1 cellular context compared by ENCODE assay signal in genomic region chr10:35569111-35569707, GRCh38.
A peak's percentile ranks its signal among the peaks of the same experiment; 100 is the strongest.
TF ChIP-seq lines count a peak whose summit lies in the region.

No MANE protein-coding gene starts in this region.

TF ChIP-seq in HepG2, 621 proteins besides CTCF, POLR2A, EP300 and RAD21:
- TF ChIP-seq ZNF615 (CRISPR knock-in tag; IDR thresholded peaks at IDR 0.05; ENCODE audit: borderline replicate concordance), result no peak
- TF ChIP-seq RBM22 (optimal IDR thresholded peaks at IDR 0.05; ENCODE audit: low read length), result peak; percentile 37
